In genomic region chr10:17643339-17643754, GRCh38 we compare ENCODE assay signal across 8 cellular contexts. TPM values are rescaled to one million over a fixed set of nuclear protein-coding genes. Genes with fewer than 3 reads are reported as not detected.
A peak's percentile ranks its signal among the peaks of the same experiment; 100 is the strongest.
DNase-seq lines count a peak whose midpoint lies in the region; ATAC-seq and TF ChIP-seq lines count a peak whose summit lies in the region.

No MANE protein-coding gene starts in this region.

- H3F3A ChIP-seq in smooth muscle cell (ENCODE audit: low read depth): peaks cover 7% of the 10 kb centered on the region

- H3K27me3 ChIP-seq in smooth muscle cell (ENCODE audit: low read depth): no peaks in the 10 kb centered on the region

- peaks cover 50% of the 10 kb centered on the region for H3K79me2 ChIP-seq in smooth muscle cell (ENCODE audit: low read depth)

- H3K4me1 ChIP-seq in smooth muscle cell (ENCODE audit: low read depth): peaks cover 20% of the 10 kb centered on the region

- peak overlapping the region; percentile 99 for H3K9ac ChIP-seq in smooth muscle cell (ENCODE audit: low read depth)

- in situ Hi-C loops in astrocyte of the spinal cord (cut with HindIII; ENCODE audit: low sequenced_read_pairs): no loop called here

- H3K36me3 ChIP-seq in smooth muscle cell (ENCODE audit: low read depth): no peaks in the 10 kb centered on the region

- peak overlapping the region; percentile 93 for H3K4me2 ChIP-seq in smooth muscle cell

- peak; percentile 82 for DNase-seq in AG10803 (ENCODE audit: low read depth)
- peak; percentile 78 for DNase-seq in NCI-H69 (lab: John Stamatoyannopoulos, UW)
- DNase-seq in astrocyte of the spinal cord (ENCODE audit: low read depth, low spot score): no peak
- peak; percentile 67 for DNase-seq in iPS-NIHi11 (ENCODE audit: low spot score)
- peak; percentile 42 for DNase-seq in smooth muscle cell (lab: John Stamatoyannopoulos, UW; ENCODE audit: unreplicated experiment)
- no peak for DNase-seq in GM19238 (ENCODE audit: insufficient read length, low spot score)

- TF ChIP-seq CTCF in AG10803 (conservative IDR thresholded peaks at IDR 0.05; ENCODE audit: low read length) (no peak), astrocyte of the spinal cord (IDR thresholded peaks at IDR 0.05; ENCODE audit: low read depth, low read length) (no peak), smooth muscle cell (IDR thresholded peaks at IDR 0.05; ENCODE audit: borderline replicate concordance, insufficient read depth, poor library complexity, severe bottlenecking) (no peak)

- H3K27ac ChIP-seq in smooth muscle cell (ENCODE audit: low read depth): peak overlapping the region; percentile 98

- no peaks in the 10 kb centered on the region for H3K9me3 ChIP-seq in smooth muscle cell (replicated peaks; ENCODE audit: low read depth)

- peaks cover 14% of the 10 kb centered on the region for H4K20me1 ChIP-seq in smooth muscle cell (ENCODE audit: low read depth)

- H3K4me3 ChIP-seq in AG10803 (ENCODE audit: low read length): peak overlapping the region; percentile 97
- peak overlapping the region; percentile 69 for H3K4me3 ChIP-seq in astrocyte of the spinal cord (ENCODE audit: low read depth, low read length)
- H3K4me3 ChIP-seq in smooth muscle cell: peak overlapping the region; percentile 91

- peak overlapping the region; percentile 89 for H2AFZ ChIP-seq in smooth muscle cell (ENCODE audit: low read depth)

- peak; percentile 38 for ATAC-seq in GM18511 (IDR thresholded peaks at IDR 0.05; ENCODE audit: unreplicated experiment)
- ATAC-seq in HG02973 (IDR thresholded peaks at IDR 0.05; ENCODE audit: unreplicated experiment): peak; percentile 8

- WGBS in smooth muscle cell (ENCODE audit: low lambda C conversion rate): 2% methylated on average over 13 of the region's 13 CpGs

RNA-seq across cellular contexts. Expression of gene STAM, which starts 0.6 kb away (rescaled TPM):
- 30.2 and 49.8 TPM in 2 replicates for total RNA-seq in smooth muscle cell
- 16.0 and 22.7 TPM in 2 replicates for polyA plus RNA-seq in smooth muscle cell

RNA-seq across cellular contexts. Expression of gene HACD1, which starts 26.2 kb away (rescaled TPM):
- 26.4 and 33.8 TPM in 2 replicates for total RNA-seq in smooth muscle cell
- 47.6 and 54.5 TPM in 2 replicates for polyA plus RNA-seq in smooth muscle cell

Comparison
In these comparisons a context has a peak if more than half of its experiments do, and no peak if none do; other contexts are left out.
1. DNase-seq: peak in AG10803 (single experiment), NCI-H69 (single experiment), iPS-NIHi11 (single experiment) and smooth muscle cell (single experiment); none in astrocyte of the spinal cord (single experiment) and GM19238 (single experiment).
2. Peak in every context shown above with its lines, with median percentiles within 50 percentile points of each other: H3K4me3 ChIP-seq.